6 cellular contexts compared by ENCODE assay signal in the genomic region with DNA sequence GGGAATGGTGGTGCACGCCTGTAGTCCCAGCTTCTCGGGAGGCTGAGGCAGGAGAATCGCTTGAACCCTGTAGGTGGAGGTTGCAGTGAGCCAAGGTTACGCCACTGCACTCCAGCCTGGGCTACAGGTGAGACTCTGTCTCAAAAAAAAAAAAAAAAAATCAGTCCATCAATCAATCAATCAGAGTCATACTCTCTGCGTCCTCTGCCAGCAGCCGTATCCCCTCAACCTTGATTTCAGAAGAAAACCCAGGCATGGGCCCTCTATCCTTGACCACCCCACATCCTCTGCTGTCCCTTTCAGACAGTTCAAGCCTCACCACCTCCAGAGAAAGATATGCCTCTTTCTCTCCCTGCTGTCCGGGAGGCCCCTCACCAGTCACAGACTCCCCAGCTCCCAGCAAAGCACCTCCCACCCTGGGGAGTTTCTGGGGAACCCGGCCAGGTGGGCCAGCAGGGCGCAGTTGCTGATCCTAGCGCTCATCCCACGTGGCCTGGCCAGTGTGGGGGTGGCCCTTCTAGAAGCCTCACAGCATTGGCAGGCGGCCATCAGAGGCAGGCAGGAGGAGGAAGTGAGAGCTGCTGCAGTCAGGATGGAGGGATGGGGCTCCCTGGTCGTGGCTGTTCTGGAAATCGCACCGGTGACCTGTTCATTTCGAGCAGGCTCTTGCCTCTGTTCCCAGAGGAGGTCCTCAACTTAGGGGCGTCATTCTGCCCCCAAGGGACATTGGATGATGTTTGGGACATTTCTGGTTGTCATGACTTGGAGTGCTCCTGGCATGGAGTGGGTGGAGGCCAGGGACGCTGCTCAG. TPM values are rescaled to one million over a fixed set of nuclear protein-coding genes. Genes with fewer than 3 reads are reported as not detected.
A peak's percentile ranks its signal among the peaks of the same experiment; 100 is the strongest.
DNase-seq lines count a peak whose midpoint lies in the region; FAIRE-seq and TF ChIP-seq lines count a peak whose summit lies in the region.

No MANE protein-coding gene starts in this region.

- no peak for TF ChIP-seq POLR2A in H54 (IDR thresholded peaks at IDR 0.05; ENCODE audit: low read depth, low read length)

- no peaks in the 10 kb centered on the region for H3K27me3 Mint-ChIP-seq in osteocyte (ENCODE audit: unreplicated experiment)

- no peaks in the 10 kb centered on the region for H3K9me3 ChIP-seq in MG63

- H3K9me3 Mint-ChIP-seq in osteocyte (ENCODE audit: unreplicated experiment): no peaks in the 10 kb centered on the region

- no peak for TF ChIP-seq CTCF in cardiac fibroblast (IDR thresholded peaks at IDR 0.05; ENCODE audit: low read depth, low read length)
- TF ChIP-seq CTCF in osteocyte (IDR thresholded peaks at IDR 0.05): no peak

- H3K36me3 Mint-ChIP-seq in osteocyte (ENCODE audit: unreplicated experiment): peaks cover under 1% of the 10 kb centered on the region

- DNase-seq in COLO829 (ENCODE audit: low spot score): peak; percentile 43
- DNase-seq in MG63: peak; percentile 61
- peak; percentile 82 to 89 for DNase-seq in cardiac fibroblast (ENCODE audit: low read depth in 2 of 2)
- no peak for DNase-seq in osteocyte (ENCODE audit: extremely low spot score, unreplicated experiment)
- no peak for DNase-seq in H54 (ENCODE audit: insufficient read length, low spot score)
- DNase-seq in central memory CD4-positive, alpha-beta T cell: no peak

- H3K4me3 Mint-ChIP-seq in osteocyte (ENCODE audit: unreplicated experiment): no peak overlapping the region

- no peak for FAIRE-seq in H54 (lab: Jason Lieb, UNC)

- H3K4me3 ChIP-seq in MG63: no peak overlapping the region
- H3K4me3 ChIP-seq in cardiac fibroblast (replicated peaks in 1 of 2; ENCODE audit: low read depth in 2 of 2, low read length in 2 of 2): no peak overlapping the region

- peaks cover 11% of the 10 kb centered on the region for H3K36me3 ChIP-seq in MG63

- peaks cover 15% of the 10 kb centered on the region for H3K4me1 Mint-ChIP-seq in osteocyte (ENCODE audit: unreplicated experiment)

- no peaks in the 10 kb centered on the region for H3K27me3 ChIP-seq in MG63

- H3K27ac Mint-ChIP-seq in osteocyte (ENCODE audit: unreplicated experiment): peak overlapping the region; percentile 50

RNA-seq across cellular contexts. Expression of a gene that starts 10.2 kb away (rescaled TPM):
- not detected in 2 replicates for total RNA-seq in MG63 (2014; rRNA removed; shearing (Covaris generic); ENCODE audit: low replicate concordance)
- not detected in 2 replicates for total RNA-seq in osteocyte

RNA-seq across cellular contexts. Expression of a gene that starts 15.6 kb away (rescaled TPM):
- not detected in 2 replicates for total RNA-seq in MG63 (2014; rRNA removed; shearing (Covaris generic); ENCODE audit: low replicate concordance)
- total RNA-seq in osteocyte: 0.44 and 0.51 TPM in 2 replicates

RNA-seq across cellular contexts. Expression of a gene that starts 17.3 kb away (rescaled TPM):
- total RNA-seq in MG63 (2014; rRNA removed; shearing (Covaris generic); ENCODE audit: low replicate concordance): 0.49 and 4.1 TPM in 2 replicates
- 14.3 and 16.4 TPM in 2 replicates for total RNA-seq in osteocyte

RNA-seq across cellular contexts. Expression of a gene that starts 29.8 kb away (rescaled TPM):
- 5.5 and 23.7 TPM in 2 replicates for total RNA-seq in MG63 (2014; rRNA removed; shearing (Covaris generic); ENCODE audit: low replicate concordance)
- total RNA-seq in osteocyte: 101 and 102 TPM in 2 replicates

RNA-seq across cellular contexts. Expression of a gene that starts 30.3 kb away (rescaled TPM):
- 23.1 and 25.6 TPM in 2 replicates for total RNA-seq in MG63 (2014; rRNA removed; shearing (Covaris generic); ENCODE audit: low replicate concordance)
- total RNA-seq in osteocyte: 40.7 and 45.7 TPM in 2 replicates

Comparison
In these comparisons a context has a peak if more than half of its experiments do, and no peak if none do; other contexts are left out.
1. DNase-seq: peak in COLO829 (single experiment), MG63 (single experiment) and cardiac fibroblast (2 of 2); none in osteocyte (single experiment), H54 (single experiment) and central memory CD4-positive, alpha-beta T cell (single experiment).